Comparison of ENCODE assay signal across 21 cellular contexts in the genomic region with DNA sequence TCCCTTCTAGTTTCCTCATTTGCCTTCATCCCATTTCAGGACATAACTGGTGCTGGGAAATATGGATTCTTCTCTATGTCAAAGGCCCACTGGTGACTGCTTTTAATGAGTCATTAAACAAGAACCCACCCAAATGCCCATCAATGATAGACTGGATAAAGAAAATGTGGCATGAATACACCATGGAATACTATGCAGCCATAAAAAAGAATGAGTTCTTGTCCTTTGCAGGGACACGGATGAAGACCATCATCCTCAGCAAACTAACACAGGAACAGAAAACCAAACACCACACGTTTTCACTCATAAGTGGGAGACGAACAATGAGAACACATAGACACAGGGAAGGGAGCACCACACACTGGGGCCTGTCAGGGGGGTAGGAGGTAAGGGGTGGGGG.
"Had no signal": no experiment of that assay in that cellular context is flagged by ENCODE, and none has a peak within 500 bp of the region (broad histone marks: within the 10 kb centered on the region; RNA-seq: fewer than 3 reads in every experiment).

No MANE protein-coding gene starts in this region.

- H3K4me3 Mint-ChIP-seq: activated CD4-positive, alpha-beta memory T cell treated with anti-CD3 and anti-CD28 coated beads for 36 hours; activated CD4-positive, alpha-beta T cell treated with anti-CD3 and anti-CD28 coated beads, Interleukin-2, amount 10 ng/mL, durations not matched to agents 24 days and 14 days; activated T-cell treated with anti-CD3 and anti-CD28 coated beads, Interleukin-2, amount 50 U/mL, for 4 hours; activated T-helper 17 cell treated with anti-CD3 and anti-CD28 coated beads, Interleukin-2, amount 50 U/mL, for 72 hours; endodermal cell; mesothelial cell of epicardium; stimulated activated naive B cell treated with anti-CD40 and anti-IgM and Interleukin-4, amounts not matched to agents 10 μg/mL and 1 μg/mL and 100 μg/mL, for 72 hours had no signal

- H3K27ac Mint-ChIP-seq: activated CD4-positive, alpha-beta memory T cell treated with anti-CD3 and anti-CD28 coated beads for 36 hours; activated CD4-positive, alpha-beta T cell treated with anti-CD3 and anti-CD28 coated beads, Interleukin-2, amount 10 ng/mL, durations not matched to agents 24 days and 14 days; activated T-helper 17 cell treated with anti-CD3 and anti-CD28 coated beads, Interleukin-2, amount 50 U/mL, for 72 hours; endodermal cell; mesothelial cell of epicardium; stimulated activated naive B cell treated with anti-CD40 and anti-IgM and Interleukin-4, amounts not matched to agents 10 μg/mL and 1 μg/mL and 100 μg/mL, for 72 hours had no signal

- ATAC-seq: activated T-cell treated with anti-CD3 and anti-CD28 coated beads, Interleukin-2, amount 50 U/mL, for 4 hours; activated T-helper 17 cell treated with anti-CD3 and anti-CD28 coated beads, Interleukin-2, amount 50 U/mL, for 72 hours; right cardiac atrium had no signal

- H3K27me3 Mint-ChIP-seq: activated CD4-positive, alpha-beta T cell treated with anti-CD3 and anti-CD28 coated beads, Interleukin-2, amount 10 ng/mL, durations not matched to agents 24 days and 14 days; activated T-helper 17 cell treated with anti-CD3 and anti-CD28 coated beads, Interleukin-2, amount 50 U/mL, for 72 hours; naive B cell; stimulated activated naive B cell treated with anti-CD40 and anti-IgM and Interleukin-4, amounts not matched to agents 10 μg/mL and 1 μg/mL and 100 μg/mL, for 72 hours had no signal

- H3K4me1 Mint-ChIP-seq: activated T-helper 17 cell treated with anti-CD3 and anti-CD28 coated beads, Interleukin-2, amount 50 U/mL, for 72 hours; endodermal cell; mesothelial cell of epicardium had no signal

- DNase-seq: activated CD4-positive, alpha-beta memory T cell treated with anti-CD3 and anti-CD28 coated beads for 36 hours; activated CD4-positive, alpha-beta T cell treated with anti-CD3 and anti-CD28 coated beads, Interleukin-2, amount 10 ng/mL, durations not matched to agents 24 days and 14 days; activated CD4-positive, CD25-positive, alpha-beta regulatory T cell; activated CD8-positive, alpha-beta memory T cell treated with anti-CD3 and anti-CD28 coated beads, Interleukin-2, amount 50 U/mL, for 4 hours; activated gamma-delta T cell treated with Interleukin-2 at 50 U/mL for 16 hours; activated naive CD4-positive, alpha-beta T cell treated with anti-CD3 and anti-CD28 coated beads, Interleukin-2, amount 50 U/mL, for 16 hours; activated T-cell treated with anti-CD3 and anti-CD28 coated beads, Interleukin-2, amount 50 U/mL, for 4 hours; amniotic stem cell; brain microvascular endothelial cell; endodermal cell; heart left ventricle; hypothalamus; naive B cell; posterior cingulate gyrus; right cardiac atrium; stimulated activated CD4-positive, alpha-beta T cell treated with anti-CD3 and anti-CD28 coated beads, Interleukin-15, amount 100 ng/mL, for 24 hours; stimulated activated CD4-positive, alpha-beta T cell treated with anti-CD3 and anti-CD28 coated beads, Interleukin-2, amount 100 ng/mL, for 24 hours; stimulated activated naive B cell treated with anti-CD40 and anti-IgM and Interleukin-4, amounts not matched to agents 10 μg/mL and 1 μg/mL and 100 μg/mL, for 72 hours; tibial artery had no signal

- H3K9me3 Mint-ChIP-seq: activated CD4-positive, alpha-beta T cell treated with anti-CD3 and anti-CD28 coated beads, Interleukin-2, amount 10 ng/mL, durations not matched to agents 24 days and 14 days; activated T-helper 17 cell treated with anti-CD3 and anti-CD28 coated beads, Interleukin-2, amount 50 U/mL, for 72 hours; endodermal cell; mesothelial cell of epicardium had no signal
